Comparison of ENCODE assay signal across 23 cellular contexts in the genomic region with DNA sequence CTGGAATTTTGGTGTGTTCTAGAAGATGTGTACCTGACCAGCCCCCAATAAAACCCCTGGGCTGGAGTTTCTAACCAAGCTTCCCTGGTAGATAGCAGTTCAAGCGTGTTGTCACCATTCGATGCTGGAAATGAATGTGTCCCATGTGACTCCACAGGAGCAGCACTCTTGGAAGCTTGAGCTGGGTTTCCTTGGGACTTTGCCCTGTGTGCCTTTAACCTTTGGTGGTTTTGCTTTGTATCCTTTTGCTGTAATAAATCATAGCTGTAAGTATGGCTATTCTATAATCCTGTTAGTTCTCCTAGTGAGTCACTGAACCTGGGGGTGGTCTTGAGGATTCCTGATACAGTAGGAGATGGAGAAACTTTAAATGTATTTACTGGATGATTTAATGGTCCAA.
DNase-seq lines count a peak whose midpoint lies in the region; ATAC-seq and TF ChIP-seq lines count a peak whose summit lies in the region.
"Had no signal": no experiment of that assay in that cellular context is flagged by ENCODE, and none has a peak within 500 bp of the region (broad histone marks: within the 10 kb centered on the region; RNA-seq: fewer than 3 reads in every experiment).

No MANE protein-coding gene starts in this region.

- H3K27ac Mint-ChIP-seq in progenitor cell of endocrine pancreas, result no peak overlapping the region
- H3K27ac Mint-ChIP-seq: CD8-positive, alpha-beta T cell had no signal

- DNase-seq in NCI-H69 (lab: John Stamatoyannopoulos, UW) (peak; percentile 82), esophagus muscularis mucosa (ENCODE audit: extremely low spot score) (peak; percentile 74), mucosa of gallbladder (ENCODE audit: low spot score) (peak; percentile 61), stomach (peak; percentile 42), head of caudate nucleus (no peak), progenitor cell of endocrine pancreas (ENCODE audit: low spot score, unreplicated experiment) (no peak)
- DNase-seq: AML-193; Caco-2; CD8-positive, alpha-beta T cell; DMS 273 treated with DMSO at 0.1 percent for 48 hours; DND-41; IMR-90; KG1; MM.1S; NCI-H446 treated with DMSO at 0.1 percent for 48 hours; NCI-H526; PC-9; SJCRH30 had no signal

- no peak for ATAC-seq in HG03097 (IDR thresholded peaks at IDR 0.05; ENCODE audit: low FRiP score, unreplicated experiment)
- ATAC-seq: A549; CD8-positive, alpha-beta T cell; Right ventricle myocardium inferior; SK-N-SH treated with all-trans-retinoic acid at 6 μM for 48 hours had no signal

- H3K36me3 Mint-ChIP-seq in progenitor cell of endocrine pancreas (ENCODE audit: insufficient read depth), result no peaks in the 10 kb centered on the region
- H3K36me3 Mint-ChIP-seq: CD8-positive, alpha-beta T cell had no signal

- H3K36me3 ChIP-seq in esophagus muscularis mucosa (no peaks in the 10 kb centered on the region), stomach (no peaks in the 10 kb centered on the region)
- H3K36me3 ChIP-seq: SJCRH30 had no signal

- H3K4me1 ChIP-seq in esophagus muscularis mucosa, result no peaks in the 10 kb centered on the region
- H3K4me1 ChIP-seq in stomach, result no peaks in the 10 kb centered on the region
- H3K4me1 ChIP-seq: A549, Caco-2, SJCRH30 had no signal

- H3K9me3 ChIP-seq in esophagus muscularis mucosa (no peaks in the 10 kb centered on the region), stomach (no peaks in the 10 kb centered on the region)
- H3K9me3 ChIP-seq: A549, Caco-2, SJCRH30 had no signal

- TF ChIP-seq EP300 in esophagus muscularis mucosa (IDR thresholded peaks at IDR 0.05), result no peak
- TF ChIP-seq EP300 in stomach (IDR thresholded peaks at IDR 0.05), result no peak

- H3K4me3 ChIP-seq in esophagus muscularis mucosa, result no peak overlapping the region
- no peak overlapping the region for H3K4me3 ChIP-seq in stomach
- H3K4me3 ChIP-seq: A549, PC-9, SJCRH30 had no signal

- 100% methylated on average over 2 of the region's 2 CpGs for WGBS in esophagus muscularis mucosa
- WGBS in stomach, 5 donors, result 33 to 81% (median 53%) methylated on average over 2 of the region's 2 CpGs

- no peak for TF ChIP-seq CTCF in esophagus muscularis mucosa (IDR thresholded peaks at IDR 0.05)
- TF ChIP-seq CTCF in stomach (IDR thresholded peaks at IDR 0.05), result no peak
- TF ChIP-seq CTCF in progenitor cell of endocrine pancreas (IDR thresholded peaks at IDR 0.05; ENCODE audit: unreplicated experiment), result no peak

- no peaks in the 10 kb centered on the region for H3K9me3 Mint-ChIP-seq in progenitor cell of endocrine pancreas (ENCODE audit: low read depth)
- H3K9me3 Mint-ChIP-seq: CD8-positive, alpha-beta T cell had no signal

- H3K27me3 Mint-ChIP-seq in progenitor cell of endocrine pancreas, result no peaks in the 10 kb centered on the region

- H3K27me3 ChIP-seq in esophagus muscularis mucosa (no peaks in the 10 kb centered on the region), stomach (no peaks in the 10 kb centered on the region)
- H3K27me3 ChIP-seq: SJCRH30 had no signal

- intact Hi-C loops in esophagus muscularis mucosa (cut with DNase I), result no loop called here
- intact Hi-C loops in stomach (cut with DNase I; ENCODE audit: low total_unique reads), result no loop called here
- intact Hi-C loops in head of caudate nucleus (cut with DNase I), result no loop called here

- no peak for TF ChIP-seq POLR2A in esophagus muscularis mucosa (IDR thresholded peaks at IDR 0.05; ENCODE audit: low read depth)
- no peak for TF ChIP-seq POLR2A in stomach (IDR thresholded peaks at IDR 0.05)

- no peak overlapping the region for H3K4me3 Mint-ChIP-seq in progenitor cell of endocrine pancreas (ENCODE audit: low read depth)
- H3K4me3 Mint-ChIP-seq: CD8-positive, alpha-beta T cell had no signal

- no peak overlapping the region for H3K27ac ChIP-seq in esophagus muscularis mucosa (replicated peaks in 1 of 4)
- H3K27ac ChIP-seq in stomach, result peak overlapping the region in 3 of 5 donors; percentile 53 to 79 (median 60)
- H3K27ac ChIP-seq: A549, C4-2B, PC-9, SJCRH30 had no signal

- H3K4me1 Mint-ChIP-seq in progenitor cell of endocrine pancreas (ENCODE audit: low read depth), result peaks cover 1% of the 10 kb centered on the region

Comparison
In these comparisons a context has a peak if more than half of its experiments do, and no peak if none do; other contexts are left out.
1. DNase-seq: peak in NCI-H69 (single experiment), esophagus muscularis mucosa (single experiment), mucosa of gallbladder (single experiment) and stomach (single experiment); none in head of caudate nucleus (0 of 42) and progenitor cell of endocrine pancreas (single experiment).
2. H3K27ac ChIP-seq: peak in stomach (3 of 5); none in esophagus muscularis mucosa (0 of 4).